Comparison of ENCODE assay signal across 1 cellular context in the genomic region with DNA sequence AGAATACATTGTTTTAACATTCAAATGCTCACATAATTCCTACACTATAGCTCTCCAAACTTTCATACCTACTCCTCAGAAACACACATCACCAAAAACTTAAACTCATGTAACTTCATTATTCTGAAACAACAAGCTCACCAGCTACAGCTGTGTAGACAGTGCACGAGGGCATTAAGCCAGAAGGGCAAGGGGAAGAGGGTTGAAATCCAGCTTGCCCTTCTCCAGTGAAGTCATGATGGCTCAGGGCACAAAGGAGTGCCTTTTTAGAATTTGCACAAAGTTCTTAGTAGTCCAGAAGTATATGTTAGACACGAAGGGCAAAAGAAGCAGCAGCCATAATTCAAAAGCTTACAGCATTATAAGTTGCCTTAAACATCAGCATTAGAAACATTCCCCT.
TF ChIP-seq lines count a peak whose summit lies in the region.

No MANE protein-coding gene starts in this region.

TF ChIP-seq in K562, 482 proteins besides CTCF, POLR2A, EP300 and RAD21:
- TF ChIP-seq NR2C1 (IDR thresholded peaks at IDR 0.05) (no peak), NR2C1 (tag; IDR thresholded peaks at IDR 0.05) (no peak), TGIF2 (CRISPR knock-in tag; IDR thresholded peaks at IDR 0.05) (no peak), U2AF1 (optimal IDR thresholded peaks at IDR 0.05; ENCODE audit: low read depth, low read length) (no peak), GABPA (tag; conservative IDR thresholded peaks at IDR 0.05; ENCODE audit: low read depth) (no peak), SETDB1 (IDR thresholded peaks at IDR 0.05; ENCODE audit: low read length) (no peak), ZNF75A (CRISPR knock-in tag; IDR thresholded peaks at IDR 0.05) (no peak), CBX3 (IDR thresholded peaks at IDR 0.05; ENCODE audit: borderline replicate concordance in 1 of 2, low read length in 2 of 2) (no peak), HMG20B (CRISPR knock-in tag; IDR thresholded peaks at IDR 0.05) (no peak), CEBPB (tag; IDR thresholded peaks at IDR 0.05) (no peak), ZNF668 (CRISPR knock-in tag; IDR thresholded peaks at IDR 0.05) (no peak), BCOR (IDR thresholded peaks at IDR 0.05) (no peak), HOXB6 (CRISPR knock-in tag; IDR thresholded peaks at IDR 0.05; ENCODE audit: borderline replicate concordance) (no peak), KLF1 (tag; IDR thresholded peaks at IDR 0.05) (no peak), NFRKB (IDR thresholded peaks at IDR 0.05; ENCODE audit: low read depth) (no peak)
- TF ChIP-seq, protein P1, sequence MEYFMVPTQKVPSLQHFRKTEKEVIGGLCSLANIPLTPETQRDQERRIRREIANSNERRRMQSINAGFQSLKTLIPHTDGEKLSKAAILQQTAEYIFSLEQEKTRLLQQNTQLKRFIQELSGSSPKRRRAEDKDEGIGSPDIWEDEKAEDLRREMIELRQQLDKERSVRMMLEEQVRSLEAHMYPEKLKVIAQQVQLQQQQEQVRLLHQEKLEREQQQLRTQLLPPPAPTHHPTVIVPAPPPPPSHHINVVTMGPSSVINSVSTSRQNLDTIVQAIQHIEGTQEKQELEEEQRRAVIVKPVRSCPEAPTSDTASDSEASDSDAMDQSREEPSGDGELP (CRISPR knock-in tag; IDR thresholded peaks at IDR 0.05; ENCODE audit: borderline replicate concordance): no peak
- TF ChIP-seq, protein P2, sequence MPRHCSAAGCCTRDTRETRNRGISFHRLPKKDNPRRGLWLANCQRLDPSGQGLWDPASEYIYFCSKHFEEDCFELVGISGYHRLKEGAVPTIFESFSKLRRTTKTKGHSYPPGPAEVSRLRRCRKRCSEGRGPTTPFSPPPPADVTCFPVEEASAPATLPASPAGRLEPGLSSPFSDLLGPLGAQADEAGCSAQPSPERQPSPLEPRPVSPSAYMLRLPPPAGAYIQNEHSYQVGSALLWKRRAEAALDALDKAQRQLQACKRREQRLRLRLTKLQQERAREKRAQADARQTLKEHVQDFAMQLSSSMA (CRISPR knock-in tag; IDR thresholded peaks at IDR 0.05): no peak
- TF ChIP-seq, protein P3, sequence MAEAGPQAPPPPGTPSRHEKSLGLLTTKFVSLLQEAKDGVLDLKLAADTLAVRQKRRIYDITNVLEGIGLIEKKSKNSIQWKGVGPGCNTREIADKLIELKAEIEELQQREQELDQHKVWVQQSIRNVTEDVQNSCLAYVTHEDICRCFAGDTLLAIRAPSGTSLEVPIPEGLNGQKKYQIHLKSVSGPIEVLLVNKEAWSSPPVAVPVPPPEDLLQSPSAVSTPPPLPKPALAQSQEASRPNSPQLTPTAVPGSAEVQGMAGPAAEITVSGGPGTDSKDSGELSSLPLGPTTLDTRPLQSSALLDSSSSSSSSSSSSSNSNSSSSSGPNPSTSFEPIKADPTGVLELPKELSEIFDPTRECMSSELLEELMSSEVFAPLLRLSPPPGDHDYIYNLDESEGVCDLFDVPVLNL (CRISPR knock-in tag; IDR thresholded peaks at IDR 0.05; ENCODE audit: low read depth): no peak
- TF ChIP-seq, protein P4, sequence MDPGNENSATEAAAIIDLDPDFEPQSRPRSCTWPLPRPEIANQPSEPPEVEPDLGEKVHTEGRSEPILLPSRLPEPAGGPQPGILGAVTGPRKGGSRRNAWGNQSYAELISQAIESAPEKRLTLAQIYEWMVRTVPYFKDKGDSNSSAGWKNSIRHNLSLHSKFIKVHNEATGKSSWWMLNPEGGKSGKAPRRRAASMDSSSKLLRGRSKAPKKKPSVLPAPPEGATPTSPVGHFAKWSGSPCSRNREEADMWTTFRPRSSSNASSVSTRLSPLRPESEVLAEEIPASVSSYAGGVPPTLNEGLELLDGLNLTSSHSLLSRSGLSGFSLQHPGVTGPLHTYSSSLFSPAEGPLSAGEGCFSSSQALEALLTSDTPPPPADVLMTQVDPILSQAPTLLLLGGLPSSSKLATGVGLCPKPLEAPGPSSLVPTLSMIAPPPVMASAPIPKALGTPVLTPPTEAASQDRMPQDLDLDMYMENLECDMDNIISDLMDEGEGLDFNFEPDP (CRISPR knock-in tag; IDR thresholded peaks at IDR 0.05): no peak
- TF ChIP-seq, protein P5, sequence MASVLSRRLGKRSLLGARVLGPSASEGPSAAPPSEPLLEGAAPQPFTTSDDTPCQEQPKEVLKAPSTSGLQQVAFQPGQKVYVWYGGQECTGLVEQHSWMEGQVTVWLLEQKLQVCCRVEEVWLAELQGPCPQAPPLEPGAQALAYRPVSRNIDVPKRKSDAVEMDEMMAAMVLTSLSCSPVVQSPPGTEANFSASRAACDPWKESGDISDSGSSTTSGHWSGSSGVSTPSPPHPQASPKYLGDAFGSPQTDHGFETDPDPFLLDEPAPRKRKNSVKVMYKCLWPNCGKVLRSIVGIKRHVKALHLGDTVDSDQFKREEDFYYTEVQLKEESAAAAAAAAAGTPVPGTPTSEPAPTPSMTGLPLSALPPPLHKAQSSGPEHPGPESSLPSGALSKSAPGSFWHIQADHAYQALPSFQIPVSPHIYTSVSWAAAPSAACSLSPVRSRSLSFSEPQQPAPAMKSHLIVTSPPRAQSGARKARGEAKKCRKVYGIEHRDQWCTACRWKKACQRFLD (CRISPR knock-in tag; IDR thresholded peaks at IDR 0.05): no peak
- TF ChIP-seq, protein P6, sequence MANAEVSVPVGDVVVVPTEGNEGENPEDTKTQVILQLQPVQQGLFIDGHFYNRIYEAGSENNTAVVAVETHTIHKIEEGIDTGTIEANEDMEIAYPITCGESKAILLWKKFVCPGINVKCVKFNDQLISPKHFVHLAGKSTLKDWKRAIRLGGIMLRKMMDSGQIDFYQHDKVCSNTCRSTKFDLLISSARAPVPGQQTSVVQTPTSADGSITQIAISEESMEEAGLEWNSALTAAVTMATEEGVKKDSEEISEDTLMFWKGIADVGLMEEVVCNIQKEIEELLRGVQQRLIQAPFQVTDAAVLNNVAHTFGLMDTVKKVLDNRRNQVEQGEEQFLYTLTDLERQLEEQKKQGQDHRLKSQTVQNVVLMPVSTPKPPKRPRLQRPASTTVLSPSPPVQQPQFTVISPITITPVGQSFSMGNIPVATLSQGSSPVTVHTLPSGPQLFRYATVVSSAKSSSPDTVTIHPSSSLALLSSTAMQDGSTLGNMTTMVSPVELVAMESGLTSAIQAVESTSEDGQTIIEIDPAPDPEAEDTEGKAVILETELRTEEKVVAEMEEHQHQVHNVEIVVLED (CRISPR knock-in tag; IDR thresholded peaks at IDR 0.05): no peak
